In the genomic region with DNA sequence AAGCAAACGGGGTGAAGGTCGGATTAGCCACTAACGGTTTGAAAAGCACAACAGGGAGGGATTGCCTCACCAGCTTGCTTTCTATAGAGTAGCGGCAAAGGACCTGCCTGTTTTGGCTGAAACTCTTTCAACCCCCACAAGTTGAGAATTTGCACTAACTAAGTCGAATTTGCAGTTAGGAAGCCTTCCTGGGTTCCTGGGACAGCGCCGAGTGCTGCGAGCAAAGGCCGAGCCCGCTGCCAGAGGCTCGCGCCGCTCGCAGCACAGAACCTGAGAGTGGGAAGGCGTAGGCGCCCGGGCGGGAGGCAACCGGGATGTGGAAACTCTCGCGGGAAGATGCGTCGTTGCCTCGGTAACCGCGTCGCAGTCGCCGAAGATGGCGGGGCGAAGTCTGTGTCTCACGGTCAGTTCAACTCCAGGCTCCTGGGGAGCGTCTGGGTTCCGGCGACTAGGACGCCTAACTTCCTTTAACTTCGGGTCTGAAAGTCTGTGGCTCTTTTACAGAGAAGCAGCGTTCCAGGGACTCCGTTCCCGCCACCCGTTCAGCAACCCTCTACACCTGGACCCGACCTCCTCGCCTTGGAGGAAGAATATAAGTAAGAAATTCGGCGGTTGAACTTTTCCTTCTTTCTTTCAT, we compare ENCODE assay signal across 8 cellular contexts. TPM values are rescaled to one million over a fixed set of nuclear protein-coding genes. Genes with fewer than 3 reads are reported as not detected.
A peak's percentile ranks its signal among the peaks of the same experiment; 100 is the strongest.
DNase-seq lines count a peak whose midpoint lies in the region; ATAC-seq, FAIRE-seq and TF ChIP-seq lines count a peak whose summit lies in the region.

A gene (plus strand): TSS at position 352 of the 637 bp plus-strand sequence. CDS start 25 bp downstream, at position 377.

- peak; percentile 20 for FAIRE-seq in astrocyte (lab: Jason Lieb, UNC)

- H3K27me3 ChIP-seq in astrocyte (ENCODE audit: insufficient read depth, low read length), result no peaks in the 10 kb centered on the region

- H3K79me2 ChIP-seq in astrocyte (ENCODE audit: insufficient read depth, low read length), result no peaks in the 10 kb centered on the region

- H3K4me2 ChIP-seq in astrocyte (ENCODE audit: low read length), result peak within 1 kb of the TSS; percentile 94

- H3K9me3 Mint-ChIP-seq in astrocyte (ENCODE audit: unreplicated experiment), result peaks cover 3% of the 10 kb centered on the region

- H2AFZ ChIP-seq in astrocyte (ENCODE audit: low read depth, low read length), result peak within 1 kb of the TSS; percentile 96

- peak; percentile 90 for DNase-seq in GM13976 (ENCODE audit: low spot score)
- peak; percentile 73 for DNase-seq in NCI-H1105 treated with DMSO at 0.1 percent for 48 hours (lab: John Stamatoyannopoulos, UW)
- peak; percentile 10 to 76 (median 38) for DNase-seq in T-helper 1 cell
- peak; percentile 73 for DNase-seq in astrocyte (ENCODE audit: low read depth)
- peak; percentile 53 to 55 for DNase-seq in hippocampal formation (lab: John Stamatoyannopoulos, UW)
- peak; percentile 97 for DNase-seq in retina
- no peak for DNase-seq in GF-D8 (lab: John Stamatoyannopoulos, UW)

- in situ Hi-C loops in GM13976 (cut with MboI; ENCODE audit: low sequenced_read_pairs, unreplicated experiment), result loop anchor here (10.0 kb wide), 1 partner anchor 120 kb away; a partner anchor contains a TSS

- peak; percentile 92 for ATAC-seq in HG02759 (IDR thresholded peaks at IDR 0.05; ENCODE audit: unreplicated experiment)

- H3K36me3 ChIP-seq in astrocyte (ENCODE audit: insufficient read depth, low read length), result no peaks in the 10 kb centered on the region

- H3K9me3 ChIP-seq in astrocyte (ENCODE audit: insufficient read depth, low read depth, low read length), result no peaks in the 10 kb centered on the region

- no peaks in the 10 kb centered on the region for H3K27me3 Mint-ChIP-seq in astrocyte (ENCODE audit: low read depth, unreplicated experiment)

- H3K4me3 Mint-ChIP-seq in astrocyte (ENCODE audit: unreplicated experiment), result peak within 1 kb of the TSS; percentile 90

- peak within 1 kb of the TSS; percentile 78 for H3K4me3 ChIP-seq in astrocyte (ENCODE audit: insufficient read depth, low read depth, low read length)

- H3K4me1 ChIP-seq in astrocyte (ENCODE audit: insufficient read depth, low read length), result peaks cover 6% of the 10 kb centered on the region

- H4K20me1 ChIP-seq in astrocyte (ENCODE audit: insufficient read depth, low read length), result no peaks in the 10 kb centered on the region

- H3K27ac ChIP-seq in astrocyte (ENCODE audit: low read depth, low read length), result peak within 1 kb of the TSS; percentile 47

- peak within 1 kb of the TSS; percentile 72 for H3K27ac Mint-ChIP-seq in astrocyte (ENCODE audit: unreplicated experiment)

- H3K4me1 Mint-ChIP-seq in astrocyte (ENCODE audit: low read depth, unreplicated experiment), result peaks cover 12% of the 10 kb centered on the region

- no peaks in the 10 kb centered on the region for H3K36me3 Mint-ChIP-seq in astrocyte (ENCODE audit: low read depth, unreplicated experiment)

- H3K9ac ChIP-seq in astrocyte (ENCODE audit: low read length), result peak within 1 kb of the TSS; percentile 81

- no peak for TF ChIP-seq CTCF in GM13976 (IDR thresholded peaks at IDR 0.05; ENCODE audit: borderline replicate concordance, control extremely low read depth, extremely low read depth, insufficient read depth, missing control alignments)
- TF ChIP-seq CTCF in astrocyte (IDR thresholded peaks at IDR 0.05; ENCODE audit: insufficient read depth, low read depth, low read length), result no peak

RNA-seq across cellular contexts. Expression of the gene that starts here (rescaled TPM):
- total RNA-seq in astrocyte, result 10.3 and 11.0 TPM in 2 replicates
